Comparison of ENCODE assay signal across 22 cellular contexts in the genomic region with DNA sequence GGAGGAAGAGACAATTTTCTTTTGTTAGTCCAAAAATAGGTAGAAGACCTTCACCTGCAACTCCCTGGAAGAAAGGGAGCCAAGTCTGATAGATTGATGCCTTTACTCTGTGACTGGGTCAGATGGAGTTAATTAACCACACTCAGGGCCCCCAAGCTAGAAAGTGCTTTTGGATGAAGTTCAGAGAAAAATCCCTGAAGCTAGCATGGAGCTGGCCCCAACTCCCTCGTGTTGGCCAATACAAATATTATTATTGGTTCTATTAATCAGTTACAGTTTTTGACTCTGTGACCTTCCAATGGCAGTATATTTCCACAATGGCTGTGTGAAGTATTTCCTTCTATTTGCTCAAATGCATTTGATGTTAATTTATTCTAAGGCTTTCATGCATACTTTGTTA.
"Had no signal": no experiment of that assay in that cellular context is flagged by ENCODE, and none has a peak within 500 bp of the region (broad histone marks: within the 10 kb centered on the region; RNA-seq: fewer than 3 reads in every experiment).

No MANE protein-coding gene starts in this region.

- ATAC-seq: left colon; lower lobe of right lung; natural killer cell; right lobe of liver; stimulated activated memory B cell treated with anti-CD40 and anti-IgM and Interleukin-4, amounts not matched to agents 10 μg/mL and 1 μg/mL and 100 μg/mL, for 72 hours had no signal

- DNase-seq: hippocampal formation; left colon; lower lobe of right lung; mammary epithelial cell; mesenchymal stem cell; naive B cell; natural killer cell; nucleus accumbens; pancreas; posterior cingulate gyrus; right lobe of liver; stimulated activated CD4-positive, alpha-beta T cell treated with anti-CD3 and anti-CD28 coated beads, Interleukin-1b, Interleukin-23, amount 100 ng/mL, for 48 hours; stimulated activated CD4-positive, alpha-beta T cell treated with anti-CD3 and anti-CD28 coated beads, Interleukin-2, amount 100 ng/mL, for 48 hours; stimulated activated CD4-positive, alpha-beta T cell treated with anti-CD3 and anti-CD28 coated beads, Interleukin-4, amount 100 ng/mL, for 4 hours; stimulated activated CD8-positive, alpha-beta memory T cell treated with anti-CD3 and anti-CD28 coated beads, Interleukin-4, amount 100 ng/mL, for 48 hours; stimulated activated naive CD4-positive, alpha-beta T cell treated with Interleukin-2 at 50 U/mL for 16 hours; stomach; testis; thyroid gland; transverse colon; upper lobe of left lung had no signal
